In the genomic region with DNA sequence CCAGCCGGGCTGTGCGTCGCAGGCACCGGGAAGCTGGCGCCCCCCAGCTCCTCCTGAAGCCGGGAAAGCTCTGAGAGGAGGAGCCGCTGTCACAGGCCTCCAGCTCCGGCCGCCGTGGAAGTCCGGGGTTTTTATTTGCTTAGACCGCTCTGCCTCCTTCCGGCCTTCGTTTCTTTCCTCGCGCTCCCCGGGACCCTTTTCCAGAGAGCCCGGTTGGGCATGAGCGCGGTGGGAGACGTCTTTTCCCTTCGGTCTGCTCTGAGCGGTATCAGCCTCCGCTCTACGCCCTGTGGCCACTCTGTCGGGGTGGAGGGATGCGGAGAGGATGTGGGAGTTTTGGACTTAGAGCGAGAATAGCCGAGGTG, we compare ENCODE assay signal across 2 cellular contexts.
TF ChIP-seq lines count a peak whose summit lies in the region.

No MANE protein-coding gene starts in this region.

TF ChIP-seq in IMR-90, 13 proteins besides CTCF, POLR2A, EP300 and RAD21 (continued from another document):
- TF ChIP-seq FOS (IDR thresholded peaks at IDR 0.05; ENCODE audit: low read depth, low read length) = no peak
- TF ChIP-seq CHD1 (IDR thresholded peaks at IDR 0.05; ENCODE audit: low read depth, low read length) = no peak
- TF ChIP-seq, protein P1, sequence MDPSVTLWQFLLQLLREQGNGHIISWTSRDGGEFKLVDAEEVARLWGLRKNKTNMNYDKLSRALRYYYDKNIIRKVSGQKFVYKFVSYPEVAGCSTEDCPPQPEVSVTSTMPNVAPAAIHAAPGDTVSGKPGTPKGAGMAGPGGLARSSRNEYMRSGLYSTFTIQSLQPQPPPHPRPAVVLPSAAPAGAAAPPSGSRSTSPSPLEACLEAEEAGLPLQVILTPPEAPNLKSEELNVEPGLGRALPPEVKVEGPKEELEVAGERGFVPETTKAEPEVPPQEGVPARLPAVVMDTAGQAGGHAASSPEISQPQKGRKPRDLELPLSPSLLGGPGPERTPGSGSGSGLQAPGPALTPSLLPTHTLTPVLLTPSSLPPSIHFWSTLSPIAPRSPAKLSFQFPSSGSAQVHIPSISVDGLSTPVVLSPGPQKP (IDR thresholded peaks at IDR 0.05; ENCODE audit: borderline replicate concordance, low read depth, low read length) = no peak
- no peak for TF ChIP-seq RCOR1 (IDR thresholded peaks at IDR 0.05; ENCODE audit: insufficient replicate concordance, low read length)

TF ChIP-seq in neural cell, 6 proteins besides CTCF, POLR2A, EP300 and RAD21 (continued from another document):
- TF ChIP-seq, protein P2, sequence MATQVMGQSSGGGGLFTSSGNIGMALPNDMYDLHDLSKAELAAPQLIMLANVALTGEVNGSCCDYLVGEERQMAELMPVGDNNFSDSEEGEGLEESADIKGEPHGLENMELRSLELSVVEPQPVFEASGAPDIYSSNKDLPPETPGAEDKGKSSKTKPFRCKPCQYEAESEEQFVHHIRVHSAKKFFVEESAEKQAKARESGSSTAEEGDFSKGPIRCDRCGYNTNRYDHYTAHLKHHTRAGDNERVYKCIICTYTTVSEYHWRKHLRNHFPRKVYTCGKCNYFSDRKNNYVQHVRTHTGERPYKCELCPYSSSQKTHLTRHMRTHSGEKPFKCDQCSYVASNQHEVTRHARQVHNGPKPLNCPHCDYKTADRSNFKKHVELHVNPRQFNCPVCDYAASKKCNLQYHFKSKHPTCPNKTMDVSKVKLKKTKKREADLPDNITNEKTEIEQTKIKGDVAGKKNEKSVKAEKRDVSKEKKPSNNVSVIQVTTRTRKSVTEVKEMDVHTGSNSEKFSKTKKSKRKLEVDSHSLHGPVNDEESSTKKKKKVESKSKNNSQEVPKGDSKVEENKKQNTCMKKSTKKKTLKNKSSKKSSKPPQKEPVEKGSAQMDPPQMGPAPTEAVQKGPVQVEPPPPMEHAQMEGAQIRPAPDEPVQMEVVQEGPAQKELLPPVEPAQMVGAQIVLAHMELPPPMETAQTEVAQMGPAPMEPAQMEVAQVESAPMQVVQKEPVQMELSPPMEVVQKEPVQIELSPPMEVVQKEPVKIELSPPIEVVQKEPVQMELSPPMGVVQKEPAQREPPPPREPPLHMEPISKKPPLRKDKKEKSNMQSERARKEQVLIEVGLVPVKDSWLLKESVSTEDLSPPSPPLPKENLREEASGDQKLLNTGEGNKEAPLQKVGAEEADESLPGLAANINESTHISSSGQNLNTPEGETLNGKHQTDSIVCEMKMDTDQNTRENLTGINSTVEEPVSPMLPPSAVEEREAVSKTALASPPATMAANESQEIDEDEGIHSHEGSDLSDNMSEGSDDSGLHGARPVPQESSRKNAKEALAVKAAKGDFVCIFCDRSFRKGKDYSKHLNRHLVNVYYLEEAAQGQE (IDR thresholded peaks at IDR 0.05; ENCODE audit: borderline replicate concordance) = no peak
- TF ChIP-seq TAF1 (IDR thresholded peaks at IDR 0.05; ENCODE audit: low read depth) (no peak), POLR2AphosphoS5 (IDR thresholded peaks at IDR 0.05) (no peak), SMC3 (conservative IDR thresholded peaks at IDR 0.05; ENCODE audit: poor library complexity) (peak; percentile 5), MXI1 (conservative IDR thresholded peaks at IDR 0.05; ENCODE audit: poor library complexity, severe bottlenecking) (no peak)
